Comparison of ENCODE assay signal across 29 cellular contexts in genomic region chr20:58950603-58951002, GRCh38. TPM values are rescaled to one million over a fixed set of nuclear protein-coding genes. Genes with fewer than 3 reads are reported as not detected.
DNase-seq lines count a peak whose midpoint lies in the region; ATAC-seq, FAIRE-seq and TF ChIP-seq lines count a peak whose summit lies in the region.
"Had no signal": no experiment of that assay in that cellular context is flagged by ENCODE, and none has a peak within 500 bp of the region (broad histone marks: within the 10 kb centered on the region; RNA-seq: fewer than 3 reads in every experiment).

No MANE protein-coding gene starts in this region.

- TF ChIP-seq EP300 in HepG2 (IDR thresholded peaks at IDR 0.05; ENCODE audit: low read depth in 2 of 2, low read length in 2 of 2) (no peak), HepG2 (CRISPR knock-in tag; IDR thresholded peaks at IDR 0.05; ENCODE audit: borderline replicate concordance) (no peak)

- H3K9ac ChIP-seq in HepG2 (ENCODE audit: insufficient read depth, low read depth, low read length) = no peak overlapping the region

- H3K9me3 ChIP-seq in HepG2 (ENCODE audit: low read length) = no peaks in the 10 kb centered on the region
- H3K9me3 ChIP-seq in right lobe of liver = no peaks in the 10 kb centered on the region
- H3K9me3 ChIP-seq: esophagus muscularis mucosa, MG63, mucosa of descending colon, transverse colon had no signal

- WGBS in HepG2 (ENCODE audit: low lambda C conversion rate) = 31% methylated on average over 5 of the region's 5 CpGs
- WGBS in right lobe of liver (ENCODE audit: insufficient coverage, low coverage, low lambda C conversion rate, missing lambda C conversion rate) = 69% methylated on average over 5 of the region's 5 CpGs

- in situ Hi-C loops in HepG2 (cut with HindIII; ENCODE audit: extremely low pct_ligation_motif_present, low pct_unique_long_range_greater_than_20kb) = no loop called here

- H4K20me1 ChIP-seq in HepG2 (ENCODE audit: insufficient read depth, low read length) = no peaks in the 10 kb centered on the region

- H3K4me1 ChIP-seq in HepG2 (ENCODE audit: insufficient read depth, low read length) (no peaks in the 10 kb centered on the region), right lobe of liver (no peaks in the 10 kb centered on the region)
- H3K4me1 ChIP-seq: esophagus muscularis mucosa, transverse colon had no signal

- intact Hi-C loops in HepG2 (cut with micrococcal nuclease; ENCODE audit: unreplicated experiment) = no loop called here
- intact Hi-C loops in right lobe of liver (cut with DNase I) = no loop called here

- no peak overlapping the region for H3K4me2 ChIP-seq in HepG2 (ENCODE audit: low read depth, low read length)

- no peak for TF ChIP-seq RAD21 in HepG2 (CRISPR knock-in tag; IDR thresholded peaks at IDR 0.05)

- H3K4me3 ChIP-seq in HepG2 (replicated peaks in 1 of 3; ENCODE audit: insufficient read depth in 1 of 3, low read depth in 2 of 3, low read length in 3 of 3) = no peak overlapping the region
- no peak overlapping the region for H3K4me3 ChIP-seq in right lobe of liver
- no peak overlapping the region for H3K4me3 ChIP-seq in choroid plexus epithelial cell (ENCODE audit: low read depth, low read length)
- H3K4me3 ChIP-seq: esophagus muscularis mucosa, lung, MG63, mucosa of descending colon, skin epidermis, transverse colon had no signal

- H3K27ac ChIP-seq in HepG2 (ENCODE audit: extremely low read length, insufficient read depth, low read length) = no peak overlapping the region
- H3K27ac ChIP-seq in right lobe of liver = no peak overlapping the region
- H3K27ac ChIP-seq: brain microvascular endothelial cell, esophagus muscularis mucosa, skin epidermis, transverse colon, WERI-Rb-1 had no signal

- no TSS peak for BruUV-seq in HepG2 (replicated peaks; lab: Mats Ljungman, UMichigan)

- no peak overlapping the region for H2AFZ ChIP-seq in HepG2 (ENCODE audit: low read length)

- H3K36me3 ChIP-seq in HepG2 (replicated peaks in 1 of 2; ENCODE audit: control insufficient read depth in 1 of 2, insufficient read depth in 2 of 2, low read length in 2 of 2) (no peaks in the 10 kb centered on the region), right lobe of liver (no peaks in the 10 kb centered on the region)
- H3K36me3 ChIP-seq: brain microvascular endothelial cell, esophagus muscularis mucosa, MG63, transverse colon, WERI-Rb-1 had no signal

- POLR2A ChIA-PET in HepG2 (lab: Yijun Ruan, JAX) = no interaction called here

- H3K27me3 ChIP-seq in HepG2 (ENCODE audit: control insufficient read depth in 1 of 2, insufficient read depth in 2 of 2, low read length in 2 of 2) = peaks cover 0 to 24% of the 10 kb centered on the region in 2 experiments; a peak in 3 of 5 replicates
- H3K27me3 ChIP-seq in right lobe of liver = no peaks in the 10 kb centered on the region
- H3K27me3 ChIP-seq: brain microvascular endothelial cell, esophagus muscularis mucosa, transverse colon had no signal

- peak; percentile 43 for TF ChIP-seq CTCF in HepG2 (CRISPR knock-in tag; IDR thresholded peaks at IDR 0.05)
- no peak for TF ChIP-seq CTCF in right lobe of liver (IDR thresholded peaks at IDR 0.05)
- TF ChIP-seq CTCF in choroid plexus epithelial cell (conservative IDR thresholded peaks at IDR 0.05; ENCODE audit: low read depth, low read length) = peak; percentile 7

- TF ChIP-seq POLR2A in HepG2 (IDR thresholded peaks at IDR 0.05; ENCODE audit: insufficient read depth in 1 of 2, low read depth in 2 of 2, low read length in 2 of 2) = no peak
- no peak for TF ChIP-seq POLR2A in right lobe of liver (IDR thresholded peaks at IDR 0.05)

- no peak for FAIRE-seq in HepG2 (lab: Jason Lieb, UNC)
- FAIRE-seq: frontal cortex, GM18507 had no signal

- CTCF ChIA-PET in HepG2 (lab: Yijun Ruan, JAX; ENCODE audit: low intra/inter-chr PET ratio, low total read pairs) = no interaction called here

- DNase-seq in HepG2 (ENCODE audit: low spot score) (no peak), right lobe of liver (no peak), OCI-M1 (lab: John Stamatoyannopoulos, UW) (peak; percentile 13), choroid plexus epithelial cell (ENCODE audit: low read depth) (no peak), NCI-H2107 treated with DMSO at 0.1 percent for 48 hours (lab: John Stamatoyannopoulos, UW; ENCODE audit: unreplicated experiment) (no peak), NCI-H2227 treated with DMSO at 0.1 percent for 48 hours (lab: John Stamatoyannopoulos, UW) (no peak), HCEC 1CT (no peak)
- DNase-seq: activated CD4-positive, alpha-beta T cell treated with anti-CD3 and anti-CD28 coated beads, Interleukin-2, amount 10 ng/mL, durations not matched to agents 7 days and 5 days; activated naive CD4-positive, alpha-beta T cell treated with Interleukin-2 at 50 U/mL for 16 hours; activated T-cell treated with anti-CD3 and anti-CD28 coated beads, Interleukin-2, amount 50 U/mL, for 48 hours; amniotic stem cell; brain microvascular endothelial cell; DND-41; effector CD4-positive, alpha-beta T cell; MG63; NCI-H1417 treated with DMSO at 0.1 percent for 48 hours; NCI-H2081; NCI-H345; NCI-H748 treated with DMSO at 0.1 percent for 48 hours; Right ventricle myocardium superior; transverse colon; WERI-Rb-1 had no signal

- peak; percentile 44; the same call in 1 of the 3 replicates for ATAC-seq in HepG2
- no peak for ATAC-seq in right lobe of liver
- ATAC-seq in GM19463 (IDR thresholded peaks at IDR 0.05; ENCODE audit: unreplicated experiment) = no peak
- ATAC-seq: mucosa of descending colon had no signal

- no peaks in the 10 kb centered on the region for H3K79me2 ChIP-seq in HepG2 (ENCODE audit: insufficient read depth, low read length)

TF ChIP-seq in HepG2, 621 proteins besides CTCF, POLR2A, EP300 and RAD21 (continues in another document):
- TF ChIP-seq MAFK (conservative IDR thresholded peaks at IDR 0.05 in 1 of 2, IDR thresholded peaks at IDR 0.05 in 1 of 2; ENCODE audit: low read length in 2 of 2) = peak; percentile 97 to 98
- TF ChIP-seq ZIK1 (CRISPR knock-in tag; IDR thresholded peaks at IDR 0.05; ENCODE audit: borderline replicate concordance, low read depth) = no peak
- TF ChIP-seq SOX13 (IDR thresholded peaks at IDR 0.05) = no peak
- TF ChIP-seq SOX13 (CRISPR knock-in tag; conservative IDR thresholded peaks at IDR 0.05 in 1 of 2, IDR thresholded peaks at IDR 0.05 in 1 of 2) = no peak

RNA-seq across cellular contexts. Expression of gene NELFCD, which starts 30.5 kb away (rescaled TPM):
- total RNA-seq in HepG2 (2016; rRNA removed; fragmentation: Illumina TruSeq; extraction: Trizol) = 159 and 160 TPM in 2 replicates
- total RNA-seq in HepG2 (2016; cell fraction: cytosol; rRNA removed; fragmentation: Illumina TruSeq; extraction: Trizol; ENCODE audit: low read depth) = 40.4 and 47.8 TPM in 2 replicates
- total RNA-seq in HepG2 (2016; cell fraction: insoluble cytoplasmic fraction; rRNA removed; fragmentation: Illumina TruSeq; extraction: Trizol) = 132 and 155 TPM in 2 replicates
- total RNA-seq in HepG2 (2016; cell fraction: membrane; rRNA removed; fragmentation: Illumina TruSeq; extraction: Trizol) = 73.6 and 76.0 TPM in 2 replicates
- 124 and 141 TPM in 2 replicates for total RNA-seq in HepG2 (2016; cell fraction: nucleus; rRNA removed; fragmentation: Illumina TruSeq; extraction: Trizol)
- 168 and 203 TPM in 2 replicates for polyA plus RNA-seq in HepG2 (2011; rRNA removed)
- polyA plus RNA-seq in HepG2 (2011; cell fraction: cytosol; rRNA removed) = 156 and 174 TPM in 2 replicates
- polyA plus RNA-seq in HepG2 (2011; cell fraction: nucleus; rRNA removed) = 553 and 648 TPM in 2 replicates
- 143 and 173 TPM in 2 replicates for polyA plus RNA-seq in HepG2 (2012)
- polyA plus RNA-seq in HepG2 (2016; cell fraction: cytosol; fragmentation: Illumina TruSeq; extraction: Trizol; ENCODE audit: low read depth) = 31.7 and 32.2 TPM in 2 replicates
- polyA plus RNA-seq in HepG2 (2016; cell fraction: insoluble cytoplasmic fraction; fragmentation: Illumina TruSeq; extraction: Trizol; ENCODE audit: low read depth) = 140 and 169 TPM in 2 replicates
- 55.0 and 56.1 TPM in 2 replicates for polyA plus RNA-seq in HepG2 (2016; cell fraction: membrane; fragmentation: Illumina TruSeq; extraction: Trizol; ENCODE audit: low read depth)
- polyA plus RNA-seq in HepG2 (2016; cell fraction: nucleus; fragmentation: Illumina TruSeq; extraction: Trizol; ENCODE audit: insufficient read depth, low read depth) = 254 and 278 TPM in 2 replicates
- polyA minus RNA-seq in HepG2 (2011; rRNA and poly(A)+ RNA removed; ENCODE audit: low replicate concordance) = 150 and 192 TPM in 2 replicates
- polyA minus RNA-seq in HepG2 (2011; cell fraction: cytosol; rRNA and poly(A)+ RNA removed) = 74.9 and 79.5 TPM in 2 replicates
- 224 and 244 TPM in 2 replicates for polyA minus RNA-seq in HepG2 (2011; cell fraction: nucleus; rRNA and poly(A)+ RNA removed)
- total RNA-seq in right lobe of liver = 10 to 100 TPM; 31.1 to 41.4 (median 36.5) TPM

RNA-seq across cellular contexts. Expression of gene CTSZ, which starts 56.5 kb away (rescaled TPM):
- total RNA-seq in HepG2 (2016; rRNA removed; fragmentation: Illumina TruSeq; extraction: Trizol) = not detected in 2 replicates
- not detected in 2 replicates for total RNA-seq in HepG2 (2016; cell fraction: cytosol; rRNA removed; fragmentation: Illumina TruSeq; extraction: Trizol; ENCODE audit: low read depth)
- total RNA-seq in HepG2 (2016; cell fraction: insoluble cytoplasmic fraction; rRNA removed; fragmentation: Illumina TruSeq; extraction: Trizol) = not detected in 2 replicates
- not detected in 2 replicates for total RNA-seq in HepG2 (2016; cell fraction: membrane; rRNA removed; fragmentation: Illumina TruSeq; extraction: Trizol)
- not detected in 2 replicates for total RNA-seq in HepG2 (2016; cell fraction: nucleus; rRNA removed; fragmentation: Illumina TruSeq; extraction: Trizol)
- 0.33 and 0.46 TPM in 2 replicates for polyA plus RNA-seq in HepG2 (2011; rRNA removed)
- polyA plus RNA-seq in HepG2 (2011; cell fraction: cytosol; rRNA removed) = 0.28 and 0.36 TPM in 2 replicates
- polyA plus RNA-seq in HepG2 (2011; cell fraction: nucleus; rRNA removed) = 0.23 and 0.59 TPM in 2 replicates
- 0.47 and 0.52 TPM in 2 replicates for polyA plus RNA-seq in HepG2 (2012)
- polyA plus RNA-seq in HepG2 (2016; cell fraction: cytosol; fragmentation: Illumina TruSeq; extraction: Trizol; ENCODE audit: low read depth) = not detected in 2 replicates
- polyA plus RNA-seq in HepG2 (2016; cell fraction: insoluble cytoplasmic fraction; fragmentation: Illumina TruSeq; extraction: Trizol; ENCODE audit: low read depth) = not detected in 2 replicates
- polyA plus RNA-seq in HepG2 (2016; cell fraction: membrane; fragmentation: Illumina TruSeq; extraction: Trizol; ENCODE audit: low read depth) = not detected in 2 replicates
- not detected in 2 replicates for polyA plus RNA-seq in HepG2 (2016; cell fraction: nucleus; fragmentation: Illumina TruSeq; extraction: Trizol; ENCODE audit: insufficient read depth, low read depth)
- polyA minus RNA-seq in HepG2 (2011; rRNA and poly(A)+ RNA removed; ENCODE audit: low replicate concordance) = 0.10 and 114 TPM in 2 replicates
- polyA minus RNA-seq in HepG2 (2011; cell fraction: cytosol; rRNA and poly(A)+ RNA removed) = 0.70 TPM in 1 of 2 replicates, not detected in the other
- 1.0 TPM in 1 of 2 replicates, not detected in the other for polyA minus RNA-seq in HepG2 (2011; cell fraction: nucleus; rRNA and poly(A)+ RNA removed)
- 100 to 1,000 TPM; 198 to 296 (median 222) TPM for total RNA-seq in right lobe of liver

Comparison
In these comparisons a context has a peak if more than half of its experiments do, and no peak if none do; other contexts are left out.
1. CTCF ChIP-seq: peak in HepG2 (single experiment) and choroid plexus epithelial cell (single experiment); none in right lobe of liver (0 of 4).
2. RNA of gene CTSZ, which starts 56.5 kb away (total RNA-seq): 198 to 296 TPM in right lobe of liver; not detected in HepG2; every median in the first group is over 100 times any median in the second.